Comparison of ENCODE assay signal across 32 cellular contexts in genomic region chr15:70538278-70538677, GRCh38.
DNase-seq lines count a peak whose midpoint lies in the region; ATAC-seq, FAIRE-seq and TF ChIP-seq lines count a peak whose summit lies in the region.
"Had no signal": no experiment of that assay in that cellular context is flagged by ENCODE, and none has a peak within 500 bp of the region (broad histone marks: within the 10 kb centered on the region; RNA-seq: fewer than 3 reads in every experiment).

No MANE protein-coding gene starts in this region.

- H3K4me1 ChIP-seq in adrenal gland (replicated peaks in 1 of 2) = no peaks in the 10 kb centered on the region
- H3K4me1 ChIP-seq: HAP-1, parathyroid adenoma, suprapubic skin, uterus had no signal

- no peaks in the 10 kb centered on the region for H3K9me3 ChIP-seq in adrenal gland (replicated peaks in 1 of 3)
- H3K9me3 ChIP-seq: esophagus squamous epithelium, SJCRH30, suprapubic skin, uterus had no signal

- no peak for ATAC-seq in GM18907 (IDR thresholded peaks at IDR 0.05; ENCODE audit: unreplicated experiment)
- no peak for ATAC-seq in GM18909 (IDR thresholded peaks at IDR 0.05; ENCODE audit: poor library complexity, unreplicated experiment)
- ATAC-seq: left lobe of liver; right cardiac atrium; stimulated activated memory B cell treated with anti-CD40 and anti-IgM and Interleukin-4, amounts not matched to agents 10 μg/mL and 1 μg/mL and 100 μg/mL, for 72 hours had no signal

- no peak for TF ChIP-seq CTCF in adrenal gland (IDR thresholded peaks at IDR 0.05)

- no peaks in the 10 kb centered on the region for H3K36me3 ChIP-seq in adrenal gland (replicated peaks in 1 of 2)
- H3K36me3 ChIP-seq: esophagus squamous epithelium, HAP-1, neural progenitor cell, SJCRH30, suprapubic skin, uterus had no signal

- FAIRE-seq in HTR-8/SVneo (lab: Jason Lieb, UNC) = no peak
- FAIRE-seq: G401.6, TTC549 had no signal

- intact Hi-C loops in adrenal gland (cut with DNase I) = no loop called here

- H3K27ac ChIP-seq in adrenal gland = no peak overlapping the region
- H3K27ac ChIP-seq: HL-60, neural progenitor cell, parathyroid adenoma, SJCRH30, suprapubic skin, uterus had no signal

- TF ChIP-seq POLR2A in adrenal gland (IDR thresholded peaks at IDR 0.05) = no peak

- no peaks in the 10 kb centered on the region for H3K27me3 ChIP-seq in adrenal gland
- H3K27me3 ChIP-seq: neural progenitor cell, uterus had no signal

- DNase-seq in EL (peak; percentile 28), HTR-8/SVneo (ENCODE audit: insufficient read length, low spot score) (peak; percentile 54), SW480 (ENCODE audit: low spot score) (peak; percentile 84), mesenteric fat pad (ENCODE audit: low spot score) (peak; percentile 16), adrenal gland (no peak)
- DNase-seq: activated CD4-positive, alpha-beta memory T cell treated with anti-CD3 and anti-CD28 coated beads, Interleukin-2, amount 10 ng/mL, durations not matched to agents 7 days and 5 days; activated naive CD4-positive, alpha-beta T cell treated with anti-CD3 and anti-CD28 coated beads, Interleukin-2, amount 10 ng/mL, durations not matched to agents 7 days and 5 days; anterior cingulate cortex; caudate nucleus; esophagus squamous epithelium; foreskin melanocyte; NCI-H1048; NCI-H187; NCI-H2171 treated with DMSO at 0.1 percent for 48 hours; NCI-H524 treated with DMSO at 0.1 percent for 48 hours; right cardiac atrium; SJCRH30; stimulated activated CD4-positive, alpha-beta T cell treated with anti-CD3 and anti-CD28 coated beads, Interleukin-12 subunit alpha, Interleukin-12 subunit beta, amount 100 ng/mL, for 4 hours; stimulated activated CD4-positive, alpha-beta T cell treated with anti-CD3 and anti-CD28 coated beads, Interleukin-4, amount 100 ng/mL, for 24 hours; T-helper 1 cell; uterus had no signal

- H3K4me3 ChIP-seq in adrenal gland = no peak overlapping the region
- H3K4me3 ChIP-seq: esophagus squamous epithelium, HAP-1, neural progenitor cell, SJCRH30, suprapubic skin, uterus had no signal

Comparison
In these comparisons a context has a peak if more than half of its experiments do, and no peak if none do; other contexts are left out.
1. DNase-seq: peak in EL (single experiment), HTR-8/SVneo (single experiment), SW480 (single experiment) and mesenteric fat pad (single experiment); none in adrenal gland (0 of 7).